8 cellular contexts compared by ENCODE assay signal in the genomic region with DNA sequence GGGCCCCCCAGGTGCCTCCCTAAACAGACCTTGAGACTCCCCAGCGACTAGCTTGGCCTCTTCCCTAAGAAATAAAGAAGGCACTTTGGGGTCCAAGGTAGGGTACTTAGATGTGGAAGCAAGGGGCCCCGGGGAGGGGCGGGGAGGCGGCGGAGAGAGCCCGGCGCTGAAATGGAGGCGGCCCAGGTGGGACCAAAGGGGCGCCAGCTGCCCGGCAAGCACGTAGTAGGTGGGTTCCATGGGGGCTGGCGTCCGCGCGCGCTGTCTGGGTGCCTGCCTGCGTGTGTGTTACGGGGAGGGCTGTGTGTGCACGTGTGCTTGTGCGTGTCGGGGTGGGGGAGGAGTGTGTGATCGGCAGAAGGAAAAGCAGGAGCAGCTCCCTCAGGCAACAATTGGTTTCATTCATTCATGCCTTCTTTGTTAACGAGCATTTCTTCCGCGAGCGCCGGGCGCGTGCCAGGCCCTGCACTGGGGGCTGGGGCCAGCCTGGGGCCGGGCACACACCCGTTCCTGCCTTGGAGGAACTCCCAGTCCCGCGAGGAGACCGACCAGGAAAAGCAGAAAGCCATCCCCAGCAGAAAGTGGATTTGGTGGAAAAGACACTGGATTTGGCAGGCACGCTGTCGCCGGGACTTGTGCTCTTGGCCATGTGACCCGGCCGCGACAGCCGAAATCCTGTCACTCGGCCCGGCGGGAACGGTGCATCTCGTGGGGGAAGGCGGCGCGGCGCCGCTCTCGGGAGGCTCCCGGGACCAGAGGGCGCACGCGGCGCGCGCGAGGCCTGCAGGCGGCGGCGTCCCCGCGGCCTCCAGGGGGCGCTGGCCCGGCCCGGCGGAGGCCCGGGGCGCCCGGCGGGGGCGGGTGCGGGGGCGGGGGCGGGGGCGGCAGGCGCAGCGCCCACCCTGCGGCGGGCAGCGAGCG. TPM values are rescaled to one million over a fixed set of nuclear protein-coding genes. Genes with fewer than 3 reads are reported as not detected.
DNase-seq lines count a peak whose midpoint lies in the region; ATAC-seq and TF ChIP-seq lines count a peak whose summit lies in the region.

No MANE protein-coding gene starts in this region.

- H3K27me3 Mint-ChIP-seq in activated naive CD4-positive, alpha-beta T cell treated with anti-CD3 and anti-CD28 coated beads for 36 hours (ENCODE audit: low read depth): peaks cover 35% of the 10 kb centered on the region

- no peak for TF ChIP-seq POLR2A in suprapubic skin (IDR thresholded peaks at IDR 0.05)

- no peaks in the 10 kb centered on the region for H3K9me3 ChIP-seq in SU-DHL-6 (ENCODE audit: insufficient read depth, low read length)
- no peaks in the 10 kb centered on the region for H3K9me3 ChIP-seq in iPS-20b (ENCODE audit: insufficient read depth, low read depth, low read length)
- no peaks in the 10 kb centered on the region for H3K9me3 ChIP-seq in suprapubic skin

- no peaks in the 10 kb centered on the region for H3K9me3 Mint-ChIP-seq in activated naive CD4-positive, alpha-beta T cell treated with anti-CD3 and anti-CD28 coated beads for 36 hours

- no peak for DNase-seq in activated naive CD4-positive, alpha-beta T cell treated with anti-CD3 and anti-CD28 coated beads for 36 hours
- no peak for DNase-seq in activated naive CD4-positive, alpha-beta T cell treated with anti-CD3 and anti-CD28 coated beads, Interleukin-2, amount 50 U/mL, for 16 hours
- DNase-seq in suprapubic skin (ENCODE audit: low spot score in 2 of 2) (no peak), amniotic stem cell (lab: John Stamatoyannopoulos, UW) (no peak), NCI-H446 (lab: John Stamatoyannopoulos, UW) (no peak)

- 56% methylated on average over 23 of the region's 84 CpGs for WGBS in suprapubic skin

- no peaks in the 10 kb centered on the region for H3K36me3 Mint-ChIP-seq in activated naive CD4-positive, alpha-beta T cell treated with anti-CD3 and anti-CD28 coated beads for 36 hours (ENCODE audit: low read depth)

- no peaks in the 10 kb centered on the region for H3K79me2 ChIP-seq in SU-DHL-6 (ENCODE audit: insufficient read depth, low read length)

- no peak overlapping the region for H2AFZ ChIP-seq in SU-DHL-6 (ENCODE audit: low read depth, low read length, severe bottlenecking)

- H3K4me1 ChIP-seq in iPS-20b (ENCODE audit: insufficient read depth, low read length) (no peaks in the 10 kb centered on the region), suprapubic skin (peaks cover 33% of the 10 kb centered on the region)

- H3K9ac ChIP-seq in SU-DHL-6 (ENCODE audit: low read length): no peak overlapping the region
- H3K9ac ChIP-seq in iPS-20b (ENCODE audit: low read depth, low read length): no peak overlapping the region

- no peaks in the 10 kb centered on the region for H4K20me1 ChIP-seq in SU-DHL-6 (ENCODE audit: low read depth, low read length)

- TF ChIP-seq EP300 in suprapubic skin (IDR thresholded peaks at IDR 0.05): no peak

- no peak for ATAC-seq in GM19467 (IDR thresholded peaks at IDR 0.05; ENCODE audit: unreplicated experiment)

- H3K27ac ChIP-seq in SU-DHL-6 (ENCODE audit: low read depth, low read length) (no peak overlapping the region), iPS-20b (ENCODE audit: low read length) (no peak overlapping the region), suprapubic skin (no peak overlapping the region)

- intact Hi-C loops in activated naive CD4-positive, alpha-beta T cell treated with anti-CD3 and anti-CD28 coated beads for 36 hours (cut with micrococcal nuclease): no loop called here

- H3K4me2 ChIP-seq in SU-DHL-6 (ENCODE audit: low read depth, low read length, poor library complexity, severe bottlenecking): peak overlapping the region; percentile 29

- no peak for TF ChIP-seq CTCF in SU-DHL-6 (IDR thresholded peaks at IDR 0.05; ENCODE audit: insufficient read depth, low read length, poor library complexity, severe bottlenecking)
- TF ChIP-seq CTCF in suprapubic skin (IDR thresholded peaks at IDR 0.05): no peak

- no peak overlapping the region for H3K4me3 ChIP-seq in SU-DHL-6 (ENCODE audit: insufficient read depth, low read length, poor library complexity, severe bottlenecking)
- H3K4me3 ChIP-seq in iPS-20b (ENCODE audit: low read length): peak overlapping the region; percentile 33; the same call in 1 of the 2 replicates
- peak overlapping the region; percentile 35 for H3K4me3 ChIP-seq in suprapubic skin

- H3K36me3 ChIP-seq in SU-DHL-6 (ENCODE audit: low read length): no peaks in the 10 kb centered on the region
- no peaks in the 10 kb centered on the region for H3K36me3 ChIP-seq in iPS-20b (ENCODE audit: insufficient read depth, low read depth, low read length)
- no peaks in the 10 kb centered on the region for H3K36me3 ChIP-seq in suprapubic skin

- H3K27ac Mint-ChIP-seq in activated naive CD4-positive, alpha-beta T cell treated with anti-CD3 and anti-CD28 coated beads for 36 hours: no peak overlapping the region

- CTCF ChIA-PET in activated naive CD4-positive, alpha-beta T cell treated with anti-CD3 and anti-CD28 coated beads for 36 hours (lab: Charles Lee): interaction anchor here (1.0 to 1.5 kb wide), 5 partner anchors 12 to 105 kb away, joined by 3 to 6 read pairs (median 4); no protein-coding TSS in a partner anchor

- peaks cover 11% of the 10 kb centered on the region for H3K4me1 Mint-ChIP-seq in activated naive CD4-positive, alpha-beta T cell treated with anti-CD3 and anti-CD28 coated beads for 36 hours (ENCODE audit: low read depth)

- H3K4me3 Mint-ChIP-seq in activated naive CD4-positive, alpha-beta T cell treated with anti-CD3 and anti-CD28 coated beads for 36 hours: peak overlapping the region; percentile 21

- H3K27me3 ChIP-seq in SU-DHL-6 (ENCODE audit: low read length) (no peaks in the 10 kb centered on the region), iPS-20b (ENCODE audit: insufficient read depth, low read length) (peaks cover 85% of the 10 kb centered on the region), suprapubic skin (peaks cover 84% of the 10 kb centered on the region)

- no peaks in the 10 kb centered on the region for H3F3A ChIP-seq in SU-DHL-6 (ENCODE audit: insufficient read depth)

- H3K9me2 ChIP-seq in SU-DHL-6 (replicated peaks; ENCODE audit: insufficient read depth, low read length): no peaks in the 10 kb centered on the region

RNA-seq across cellular contexts. Expression of gene DUSP9, which starts 3.3 kb away (rescaled TPM):
- total RNA-seq in activated naive CD4-positive, alpha-beta T cell treated with anti-CD3 and anti-CD28 coated beads for 36 hours: under 1 TPM in 1 of 2 experiments, not detected in 1; 0.36 TPM
- total RNA-seq in suprapubic skin: under 1 TPM in 2 of 4 donors, not detected in 2; 0.19 to 0.48 TPM

RNA-seq across cellular contexts. Expression of gene PNCK, which starts 29.9 kb away (rescaled TPM):
- total RNA-seq in activated naive CD4-positive, alpha-beta T cell treated with anti-CD3 and anti-CD28 coated beads for 36 hours: under 1 TPM; 0.26 to 0.30 TPM
- total RNA-seq in suprapubic skin: 1 to 10 TPM; 1.2 to 1.8 (median 1.4) TPM

RNA-seq across cellular contexts. Expression of gene SLC6A8, which starts 44.0 kb away (rescaled TPM):
- total RNA-seq in activated naive CD4-positive, alpha-beta T cell treated with anti-CD3 and anti-CD28 coated beads for 36 hours: under 1 TPM; 0.32 to 0.41 TPM
- total RNA-seq in suprapubic skin: 10 to 100 TPM; 26.1 to 74.1 (median 45.2) TPM

RNA-seq across cellular contexts. Expression of gene CCNQ, which starts 44.8 kb away (rescaled TPM):
- total RNA-seq in activated naive CD4-positive, alpha-beta T cell treated with anti-CD3 and anti-CD28 coated beads for 36 hours: 10 to 100 TPM; 13.4 to 15.1 TPM
- 10 to 100 TPM; 16.4 to 33.2 (median 29.3) TPM for total RNA-seq in suprapubic skin

Comparison
In these comparisons a context has a peak if more than half of its experiments do, and no peak if none do; other contexts are left out.
1. RNA of gene SLC6A8, which starts 44.0 kb away (total RNA-seq): 26.1 to 74.1 TPM in suprapubic skin; 0.32 to 0.41 TPM in activated naive CD4-positive, alpha-beta T cell treated with anti-CD3 and anti-CD28 coated beads for 36 hours; every median in the first group is over 10 times any median in the second.